In the genomic region with DNA sequence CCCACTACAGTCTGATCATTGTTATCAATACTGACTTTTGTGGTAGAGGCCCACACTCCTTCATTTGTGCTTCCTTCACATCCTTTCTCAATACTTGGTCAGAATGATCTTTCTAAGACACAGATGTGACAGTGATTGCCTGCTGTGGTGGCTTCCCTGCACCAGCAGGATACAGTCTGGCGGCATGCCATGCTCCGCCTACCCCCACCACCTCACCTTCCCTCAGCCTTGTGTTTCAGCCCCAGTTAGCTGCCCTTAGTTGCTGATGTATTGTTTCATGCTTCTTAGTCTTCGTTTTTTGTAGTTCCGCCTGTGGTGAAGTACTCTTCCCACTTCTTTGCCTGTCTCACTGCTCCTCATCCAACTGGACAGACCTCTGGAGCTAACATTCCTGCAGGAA, we compare ENCODE assay signal across 18 cellular contexts. TPM values are rescaled to one million over a fixed set of nuclear protein-coding genes. Genes with fewer than 3 reads are reported as not detected.
A peak's percentile ranks its signal among the peaks of the same experiment; 100 is the strongest.
DNase-seq lines count a peak whose midpoint lies in the region; ATAC-seq and TF ChIP-seq lines count a peak whose summit lies in the region.
"Had no signal": no experiment of that assay in that cellular context is flagged by ENCODE, and none has a peak within 500 bp of the region (broad histone marks: within the 10 kb centered on the region; RNA-seq: fewer than 3 reads in every experiment).

No MANE protein-coding gene starts in this region.

- H3K9me3 ChIP-seq in mesenchymal stem cell (ENCODE audit: control insufficient read depth, low read length): no peaks in the 10 kb centered on the region
- no peaks in the 10 kb centered on the region for H3K9me3 ChIP-seq in effector memory CD4-positive, alpha-beta T cell (ENCODE audit: control insufficient read depth, low read length)
- H3K9me3 ChIP-seq: left lung, SJSA1 had no signal

- WGBS in mesenchymal stem cell: 79% methylated on average over 4 of the region's 4 CpGs

- no peaks in the 10 kb centered on the region for H3K9me2 ChIP-seq in GM23338 (ENCODE audit: insufficient read depth)

- H3K27ac ChIP-seq in GM23338 (ENCODE audit: low read depth) (no peak overlapping the region), mesenchymal stem cell (ENCODE audit: low read length, poor library complexity, severe bottlenecking) (no peak overlapping the region)
- H3K27ac ChIP-seq in effector memory CD4-positive, alpha-beta T cell (ENCODE audit: insufficient read depth, low read length, poor library complexity, severe bottlenecking): no peak overlapping the region
- H3K27ac ChIP-seq: left lung, SJSA1 had no signal

- peaks cover 73% of the 10 kb centered on the region for H3K79me2 ChIP-seq in GM23338 (replicated peaks; ENCODE audit: insufficient read depth)

- no peak overlapping the region for H2BK5ac ChIP-seq in mesenchymal stem cell (ENCODE audit: low read depth, low read length, poor library complexity, severe bottlenecking)

- H3K36me3 ChIP-seq in GM23338 (ENCODE audit: insufficient read depth) (no peaks in the 10 kb centered on the region), mesenchymal stem cell (ENCODE audit: control insufficient read depth in 1 of 2, insufficient read depth in 2 of 2, low read depth in 1 of 2, low read length in 2 of 2) (no peaks in the 10 kb centered on the region)
- no peaks in the 10 kb centered on the region for H3K36me3 ChIP-seq in effector memory CD4-positive, alpha-beta T cell (ENCODE audit: control insufficient read depth, insufficient read depth, low read length)
- H3K36me3 ChIP-seq: left lung, SJSA1 had no signal

- no peak for TF ChIP-seq CTCF in GM23338 (conservative IDR thresholded peaks at IDR 0.05; ENCODE audit: low read depth in 2 of 2)
- no peak for TF ChIP-seq CTCF in GM10266 (IDR thresholded peaks at IDR 0.05; ENCODE audit: control insufficient read depth, insufficient read depth, low read depth, missing control alignments)

- 0 out of 2 replicates have a peak overlapping the region, but pooled peaks have one; percentile 1 for H3K4me2 ChIP-seq in GM23338
- H3K4me2 ChIP-seq in mesenchymal stem cell (ENCODE audit: low read length, poor library complexity, severe bottlenecking): no peak overlapping the region

- H2BK120ac ChIP-seq in mesenchymal stem cell (ENCODE audit: low read depth, low read length): no peak overlapping the region

- no peak overlapping the region; the same call in 2 of the 3 replicates for H3K4me3 Mint-ChIP-seq in GM23338
- H3K4me3 Mint-ChIP-seq: activated naive CD4-positive, alpha-beta T cell treated with anti-CD3 and anti-CD28 coated beads, Interleukin-2, amount 10 ng/mL, durations not matched to agents 7 days and 5 days; CD8-positive, alpha-beta memory T cell had no signal

- H3F3A ChIP-seq in GM23338 (replicated peaks; ENCODE audit: low read depth): no peaks in the 10 kb centered on the region

- H2BK12ac ChIP-seq in mesenchymal stem cell (ENCODE audit: low read length in 2 of 2): no peak overlapping the region

- no peak overlapping the region for H3K23ac ChIP-seq in mesenchymal stem cell (ENCODE audit: low read length in 2 of 2)

- H2AK5ac ChIP-seq in mesenchymal stem cell (ENCODE audit: low read length, severe bottlenecking): no peak overlapping the region

- peaks cover 16% of the 10 kb centered on the region for H3K4me1 ChIP-seq in GM23338 (ENCODE audit: insufficient read depth)
- peaks cover 6% of the 10 kb centered on the region for H3K4me1 ChIP-seq in mesenchymal stem cell (ENCODE audit: control insufficient read depth, insufficient read depth, low read depth, low read length)
- no peaks in the 10 kb centered on the region for H3K4me1 ChIP-seq in effector memory CD4-positive, alpha-beta T cell (ENCODE audit: control insufficient read depth, insufficient read depth, low read length, poor library complexity, severe bottlenecking)
- H3K4me1 ChIP-seq: left lung had no signal

- no peak overlapping the region for H3K4ac ChIP-seq in mesenchymal stem cell (ENCODE audit: low read depth in 1 of 2, low read length in 2 of 2)

- peaks cover 48% of the 10 kb centered on the region for H3K4me1 Mint-ChIP-seq in GM23338
- H3K4me1 Mint-ChIP-seq: activated naive CD4-positive, alpha-beta T cell treated with anti-CD3 and anti-CD28 coated beads, Interleukin-2, amount 10 ng/mL, durations not matched to agents 7 days and 5 days had no signal

- H3K27me3 ChIP-seq in GM23338 (ENCODE audit: insufficient read depth) (no peaks in the 10 kb centered on the region), mesenchymal stem cell (ENCODE audit: control insufficient read depth in 1 of 2, insufficient read depth in 1 of 2, low read length in 2 of 2) (no peaks in the 10 kb centered on the region)
- no peaks in the 10 kb centered on the region for H3K27me3 ChIP-seq in effector memory CD4-positive, alpha-beta T cell (replicated peaks; ENCODE audit: control insufficient read depth, insufficient read depth, low read length, poor library complexity, severe bottlenecking)
- H3K27me3 ChIP-seq: left lung, SJSA1 had no signal

- H3K14ac ChIP-seq in mesenchymal stem cell (ENCODE audit: low read length in 2 of 2): no peak overlapping the region

- H3K79me1 ChIP-seq in mesenchymal stem cell (replicated peaks; ENCODE audit: low read length, poor library complexity, severe bottlenecking): peaks cover 39% of the 10 kb centered on the region

- H4K20me1 ChIP-seq in GM23338 (replicated peaks; ENCODE audit: insufficient read depth): peaks cover 32% of the 10 kb centered on the region

- no peak overlapping the region for H3K9ac ChIP-seq in mesenchymal stem cell (ENCODE audit: low read length)

- no peaks in the 10 kb centered on the region for H3K9me3 Mint-ChIP-seq in GM23338
- H3K9me3 Mint-ChIP-seq: activated naive CD4-positive, alpha-beta T cell treated with anti-CD3 and anti-CD28 coated beads, Interleukin-2, amount 10 ng/mL, durations not matched to agents 7 days and 5 days; CD8-positive, alpha-beta memory T cell had no signal

- peak overlapping the region; percentile 83 for H4K91ac ChIP-seq in mesenchymal stem cell (ENCODE audit: low read length)

- no peak overlapping the region for H4K8ac ChIP-seq in mesenchymal stem cell (ENCODE audit: low read length)

- H3K18ac ChIP-seq in mesenchymal stem cell (ENCODE audit: low read depth in 1 of 2, low read length in 2 of 2): no peak overlapping the region

- H2BK15ac ChIP-seq in mesenchymal stem cell (ENCODE audit: low read depth, poor library complexity, severe bottlenecking): no peak overlapping the region

- H3K36me3 Mint-ChIP-seq in GM23338 (ENCODE audit: low read depth): no peaks in the 10 kb centered on the region
- H3K36me3 Mint-ChIP-seq: activated naive CD4-positive, alpha-beta T cell treated with anti-CD3 and anti-CD28 coated beads, Interleukin-2, amount 10 ng/mL, durations not matched to agents 7 days and 5 days had no signal

- peak; percentile 60 for DNase-seq in NCI-H748 (lab: John Stamatoyannopoulos, UW; ENCODE audit: unreplicated experiment)
- no peak for DNase-seq in NCI-H748 treated with DMSO at 0.1 percent for 48 hours (lab: John Stamatoyannopoulos, UW)
- no peak for DNase-seq in GM23338 (ENCODE audit: low spot score)
- peak; percentile 36 for DNase-seq in NCI-H2171 (lab: John Stamatoyannopoulos, UW)
- DNase-seq in mesenchymal stem cell: no peak
- DNase-seq in GM10266 (ENCODE audit: extremely low spot score): no peak
- no peak for DNase-seq in A172 (ENCODE audit: low spot score)
- DNase-seq in effector memory CD4-positive, alpha-beta T cell: no peak
- DNase-seq: activated CD4-positive, CD25-positive, alpha-beta regulatory T cell treated with anti-CD3 and anti-CD28 coated beads, Interleukin-2, amount 50 U/mL, for 72 hours; activated naive CD4-positive, alpha-beta T cell treated with anti-CD3 and anti-CD28 coated beads, Interleukin-2, amount 10 ng/mL, durations not matched to agents 7 days and 5 days; CD8-positive, alpha-beta memory T cell; foreskin melanocyte; GF-D8; left lung; MV-4-11; PC-3; substantia nigra had no signal

- no peak overlapping the region for H2AFZ ChIP-seq in GM23338
- H2AFZ ChIP-seq in mesenchymal stem cell (ENCODE audit: low read depth, low read length): no peak overlapping the region

- peaks cover 3% of the 10 kb centered on the region for H3K27me3 Mint-ChIP-seq in GM23338 (ENCODE audit: insufficient read depth, low read depth, poor library complexity)

- peak; percentile 83 for ATAC-seq in GM23338
- ATAC-seq: left lung, PC-3 had no signal

- H3K4me3 ChIP-seq in GM23338 (no peak overlapping the region), mesenchymal stem cell (ENCODE audit: insufficient read depth in 1 of 2, low read depth in 1 of 2, low read length in 2 of 2) (no peak overlapping the region)
- H3K4me3 ChIP-seq in effector memory CD4-positive, alpha-beta T cell (ENCODE audit: insufficient read depth, low read depth, low read length, poor library complexity, severe bottlenecking): no peak overlapping the region
- H3K4me3 ChIP-seq: left lung, SJSA1 had no signal

- H3K27ac Mint-ChIP-seq in GM23338: no peak overlapping the region

TF ChIP-seq in GM23338, 12 proteins besides CTCF, POLR2A, EP300 and RAD21:
- no peak for TF ChIP-seq JUNB (IDR thresholded peaks at IDR 0.05; ENCODE audit: unreplicated experiment)
- TF ChIP-seq, protein P1, sequence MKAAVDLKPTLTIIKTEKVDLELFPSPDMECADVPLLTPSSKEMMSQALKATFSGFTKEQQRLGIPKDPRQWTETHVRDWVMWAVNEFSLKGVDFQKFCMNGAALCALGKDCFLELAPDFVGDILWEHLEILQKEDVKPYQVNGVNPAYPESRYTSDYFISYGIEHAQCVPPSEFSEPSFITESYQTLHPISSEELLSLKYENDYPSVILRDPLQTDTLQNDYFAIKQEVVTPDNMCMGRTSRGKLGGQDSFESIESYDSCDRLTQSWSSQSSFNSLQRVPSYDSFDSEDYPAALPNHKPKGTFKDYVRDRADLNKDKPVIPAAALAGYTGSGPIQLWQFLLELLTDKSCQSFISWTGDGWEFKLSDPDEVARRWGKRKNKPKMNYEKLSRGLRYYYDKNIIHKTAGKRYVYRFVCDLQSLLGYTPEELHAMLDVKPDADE (IDR thresholded peaks at IDR 0.05): no peak

RNA-seq across cellular contexts. Expression of a gene that starts 10.9 kb away (rescaled TPM):
- total RNA-seq in GM23338 (2014; rRNA removed; shearing (Covaris generic)): 16.6 and 18.6 TPM in 2 replicates
- polyA plus RNA-seq in GM23338 (2016; fragmentation: Nextera tagmentation; extraction: Ambion mirVana): 11.3 TPM in 2 replicates
- polyA plus RNA-seq in mesenchymal stem cell (2013, experiment 1 of 2): 3.4 TPM
- polyA plus RNA-seq in mesenchymal stem cell (2013, experiment 2 of 2): 3.2 TPM
- 11.3 and 13.3 TPM in 2 replicates for total RNA-seq in A172 (2014; rRNA removed; shearing (Covaris generic))

Comparison
In these comparisons a context has a peak if more than half of its experiments do, and no peak if none do; other contexts are left out.
1. DNase-seq: peak in NCI-H748 (single experiment) and NCI-H2171 (single experiment); none in NCI-H748 treated with DMSO at 0.1 percent for 48 hours (single experiment), GM23338 (single experiment), mesenchymal stem cell (single experiment), GM10266 (single experiment), A172 (single experiment) and effector memory CD4-positive, alpha-beta T cell (0 of 3).